Comparison of ENCODE assay signal across 20 cellular contexts in genomic region chr1:101185421-101185820, GRCh38. TPM values are rescaled to one million over a fixed set of nuclear protein-coding genes. Genes with fewer than 3 reads are reported as not detected.
DNase-seq lines count a peak whose midpoint lies in the region; ATAC-seq, FAIRE-seq and TF ChIP-seq lines count a peak whose summit lies in the region.
"Had no signal": no experiment of that assay in that cellular context is flagged by ENCODE, and none has a peak within 500 bp of the region (broad histone marks: within the 10 kb centered on the region; RNA-seq: fewer than 3 reads in every experiment).

No MANE protein-coding gene starts in this region.

- no peaks in the 10 kb centered on the region for H3K27me3 ChIP-seq in adipocyte (replicated peaks; ENCODE audit: control insufficient read depth, insufficient read depth, low read length)
- no peaks in the 10 kb centered on the region for H3K27me3 ChIP-seq in endothelial cell of umbilical vein (ENCODE audit: control insufficient read depth in 2 of 2, insufficient read depth in 2 of 2, low read length in 2 of 2)
- no peaks in the 10 kb centered on the region for H3K27me3 ChIP-seq in osteoblast (ENCODE audit: insufficient read depth, low read length)
- H3K27me3 ChIP-seq: BLaER1 had no signal

- H3K79me2 ChIP-seq in endothelial cell of umbilical vein (ENCODE audit: control insufficient read depth, insufficient read depth, low read length) = no peaks in the 10 kb centered on the region
- H3K79me2 ChIP-seq in osteoblast (ENCODE audit: insufficient read depth, low read length) = no peaks in the 10 kb centered on the region

- no peaks in the 10 kb centered on the region for H3K9me1 ChIP-seq in endothelial cell of umbilical vein (replicated peaks; ENCODE audit: control insufficient read depth, extremely low read depth, insufficient read depth, low read length)

- H3K36me3 ChIP-seq in adipocyte (ENCODE audit: control insufficient read depth, insufficient read depth, low read length, severe bottlenecking) (no peaks in the 10 kb centered on the region), endothelial cell of umbilical vein (ENCODE audit: control insufficient read depth in 2 of 2, extremely low read depth in 1 of 2, insufficient read depth in 2 of 2, low read length in 2 of 2) (no peaks in the 10 kb centered on the region), osteoblast (ENCODE audit: insufficient read depth, low read length) (no peaks in the 10 kb centered on the region)
- H3K36me3 ChIP-seq: BLaER1 had no signal

- H3K9me3 ChIP-seq in adipocyte (ENCODE audit: control insufficient read depth, low read length) = no peaks in the 10 kb centered on the region
- H3K9me3 ChIP-seq in endothelial cell of umbilical vein (replicated peaks; ENCODE audit: control insufficient read depth, insufficient read depth, low read length) = no peaks in the 10 kb centered on the region
- H3K9me3 ChIP-seq in osteoblast (ENCODE audit: low read depth, low read length) = no peaks in the 10 kb centered on the region
- H3K9me3 ChIP-seq: A549, BLaER1 had no signal

- H3K9ac ChIP-seq in adipocyte (ENCODE audit: low read length) (no peak overlapping the region), endothelial cell of umbilical vein (replicated peaks; ENCODE audit: extremely low read depth, insufficient read depth, low read length) (no peak overlapping the region)
- H3K9ac ChIP-seq: BLaER1, KMS-11 had no signal

- peak overlapping the region; percentile 20 for H3K27ac ChIP-seq in endothelial cell of umbilical vein (ENCODE audit: insufficient read depth, low read depth, low read length)
- peak overlapping the region; percentile 34 for H3K27ac ChIP-seq in osteoblast (ENCODE audit: low read depth, low read length)
- H3K27ac ChIP-seq: A549, BLaER1, KMS-11 had no signal

- intact Hi-C loops in endothelial cell of umbilical vein (cut with micrococcal nuclease) = no loop called here

- no TSS peak for BruUV-seq in endothelial cell of umbilical vein (replicated peaks; lab: Mats Ljungman, UMichigan)

- H2AFZ ChIP-seq in endothelial cell of umbilical vein (ENCODE audit: low read depth, low read length) (peak overlapping the region; percentile 60), osteoblast (ENCODE audit: low read length) (no peak overlapping the region)

- CTCF ChIA-PET in endothelial cell of umbilical vein (lab: Charles Lee) = interaction anchor here (1.4 kb wide), 1 partner anchor 23 kb away, joined by 3 read pairs; no protein-coding TSS in a partner anchor

- POLR2A ChIA-PET in endothelial cell of umbilical vein (lab: Charles Lee) = no interaction called here

- H4K20me1 ChIP-seq in endothelial cell of umbilical vein (replicated peaks; ENCODE audit: control insufficient read depth, extremely low read depth, insufficient read depth, low read length) (no peaks in the 10 kb centered on the region), osteoblast (ENCODE audit: insufficient read depth, low read length) (no peaks in the 10 kb centered on the region)
- H4K20me1 ChIP-seq: BLaER1 had no signal

- dilution Hi-C loops in endothelial cell of umbilical vein (cut with MboI; ENCODE audit: extremely low pct_ligation_motif_present, low sequenced_read_pairs) = no loop called here

- H3K4me1 ChIP-seq in adipocyte (ENCODE audit: control insufficient read depth, insufficient read depth, low read length) = peaks cover 8% of the 10 kb centered on the region
- peaks cover 55% of the 10 kb centered on the region for H3K4me1 ChIP-seq in endothelial cell of umbilical vein (ENCODE audit: control insufficient read depth, extremely low read depth, insufficient read depth, low read length)
- peaks cover 13% of the 10 kb centered on the region for H3K4me1 ChIP-seq in osteoblast (ENCODE audit: insufficient read depth, low read length)
- H3K4me1 ChIP-seq: A549, BLaER1 had no signal

- FAIRE-seq in GM19239 (lab: Jason Lieb, UNC) (peak; percentile 31), endothelial cell of umbilical vein (lab: Jason Lieb, UNC) (no peak)
- FAIRE-seq: A549, GM12891 had no signal

- TF ChIP-seq POLR2A in endothelial cell of umbilical vein (IDR thresholded peaks at IDR 0.05; ENCODE audit: low read depth, low read length) = no peak

- H3K4me2 ChIP-seq in endothelial cell of umbilical vein (ENCODE audit: insufficient read depth, low read length) = peak overlapping the region; percentile 38
- H3K4me2 ChIP-seq in osteoblast (ENCODE audit: insufficient read depth, low read length) = no peak overlapping the region
- H3K4me2 ChIP-seq: A549, BLaER1, KMS-11 had no signal

- DNase-seq in GM19239 (ENCODE audit: insufficient read length, low spot score) (no peak), adipocyte (ENCODE audit: low read depth) (peak; percentile 14), endothelial cell of umbilical vein (ENCODE audit: low read depth, low spot score) (no peak), osteoblast (ENCODE audit: insufficient read length, low spot score, missing footprints) (peak; percentile 71)
- DNase-seq in stimulated activated CD4-positive, alpha-beta T cell treated with anti-CD3 and anti-CD28 coated beads, Interleukin-15, amount 100 ng/mL, for 24 hours = no peak
- DNase-seq: CD4-positive, alpha-beta memory T cell; EL; GOT3; MV-4-11; NCI-H187; NCI-H2107; NCI-H524; RPMI8226; SHP77 treated with DMSO at 0.1 percent for 48 hours had no signal

- H3K4me3 ChIP-seq in adipocyte (ENCODE audit: low read length) (no peak overlapping the region), endothelial cell of umbilical vein (replicated peaks in 1 of 3; ENCODE audit: insufficient read depth in 1 of 3, low read depth in 1 of 3, low read length in 3 of 3) (no peak overlapping the region), osteoblast (ENCODE audit: insufficient read depth, low read length) (no peak overlapping the region)
- H3K4me3 ChIP-seq: A549, BLaER1 had no signal

- ATAC-seq in GM21515 (IDR thresholded peaks at IDR 0.05; ENCODE audit: unreplicated experiment) (no peak), GM21619 (IDR thresholded peaks at IDR 0.05; ENCODE audit: unreplicated experiment) (no peak)
- ATAC-seq: A549 had no signal

- no peak for TF ChIP-seq CTCF in endothelial cell of umbilical vein (IDR thresholded peaks at IDR 0.05; ENCODE audit: extremely low read depth in 1 of 2, insufficient read depth in 1 of 2, low read depth in 1 of 2, low read length in 2 of 2)
- TF ChIP-seq CTCF in osteoblast (IDR thresholded peaks at IDR 0.05; ENCODE audit: extremely low read depth, low read depth, low read length) = no peak

TF ChIP-seq in endothelial cell of umbilical vein, 7 proteins besides CTCF, POLR2A, EP300 and RAD21:
- TF ChIP-seq JUN (IDR thresholded peaks at IDR 0.05; ENCODE audit: borderline replicate concordance, insufficient read depth, insufficient read length, low read depth) (no peak), GATA2 (IDR thresholded peaks at IDR 0.05; ENCODE audit: insufficient read depth, insufficient read length, low read depth, low read length) (peak; percentile 13), MYC (IDR thresholded peaks at IDR 0.05; ENCODE audit: low read depth, low read length) (no peak)
TF ChIP-seq in endothelial cell of umbilical vein: peak in this region for 1.

RNA-seq across cellular contexts. Expression of gene S1PR1, which starts 51.4 kb away (rescaled TPM):
- total RNA-seq in endothelial cell of umbilical vein (137 and 138 TPM in 2 replicates), osteoblast (25.7 and 27.1 TPM in 2 replicates)
- polyA plus RNA-seq in endothelial cell of umbilical vein = 346 and 387 TPM in 2 replicates
- 206 and 215 TPM in 2 replicates for polyA plus RNA-seq in endothelial cell of umbilical vein (2011; cell fraction: cytosol; rRNA removed)
- 219 and 225 TPM in 2 replicates for polyA plus RNA-seq in endothelial cell of umbilical vein (2011; cell fraction: nucleus; rRNA removed)
- 130 and 148 TPM in 2 replicates for polyA plus RNA-seq in endothelial cell of umbilical vein (2012)
- polyA minus RNA-seq in endothelial cell of umbilical vein = 433 and 446 TPM in 2 replicates
- not detected for polyA minus RNA-seq in endothelial cell of umbilical vein (2011; cell fraction: cytosol; rRNA and poly(A)+ RNA removed)
- polyA minus RNA-seq in endothelial cell of umbilical vein (2011; cell fraction: nucleus; rRNA and poly(A)+ RNA removed) = 363 and 384 TPM in 2 replicates

Comparison
In these comparisons a context has a peak if more than half of its experiments do, and no peak if none do; other contexts are left out.
1. DNase-seq: peak in adipocyte (single experiment) and osteoblast (single experiment); none in GM19239 (single experiment), endothelial cell of umbilical vein (single experiment) and stimulated activated CD4-positive, alpha-beta T cell treated with anti-CD3 and anti-CD28 coated beads, Interleukin-15, amount 100 ng/mL, for 24 hours (single experiment).